ENCODE assay signal across 36 cellular contexts in genomic region chr13:35527451-35527850, GRCh38. TPM values are rescaled to one million over a fixed set of nuclear protein-coding genes. Genes with fewer than 3 reads are reported as not detected.
"Had no signal": no experiment of that assay in that cellular context is flagged by ENCODE, and none has a peak within 500 bp of the region (broad histone marks: within the 10 kb centered on the region; RNA-seq: fewer than 3 reads in every experiment).

No MANE protein-coding gene starts in this region.

- DNase-seq: activated B cell treated with CpG ODN at 0.5 μM for 24 hours; activated CD4-positive, alpha-beta memory T cell treated with anti-CD3 and anti-CD28 coated beads for 36 hours; activated CD4-positive, alpha-beta T cell treated with anti-CD3 and anti-CD28 coated beads for 36 hours; activated CD4-positive, alpha-beta T cell treated with anti-CD3 and anti-CD28 coated beads, Interleukin-2, amount 10 ng/mL, durations not matched to agents 24 days and 14 days; activated CD4-positive, CD25-positive, alpha-beta regulatory T cell treated with anti-CD3 and anti-CD28 coated beads, Interleukin-2, amount 50 U/mL, for 72 hours; activated CD8-positive, alpha-beta memory T cell treated with anti-CD3 and anti-CD28 coated beads, Interleukin-2, amount 10 ng/mL, durations not matched to agents 7 days and 5 days; activated CD8-positive, alpha-beta memory T cell treated with anti-CD3 and anti-CD28 coated beads, Interleukin-2, amount 50 U/mL, for 4 hours; activated CD8-positive, alpha-beta T cell treated with anti-CD3 and anti-CD28 coated beads, Interleukin-2, amount 10 ng/mL, durations not matched to agents 7 days and 5 days; activated gamma-delta T cell; activated naive CD4-positive, alpha-beta T cell; activated naive CD4-positive, alpha-beta T cell treated with anti-CD3 and anti-CD28 coated beads, Interleukin-2, amount 50 U/mL, for 16 hours; activated T-cell treated with anti-CD3 and anti-CD28 coated beads, Interleukin-2, amount 50 U/mL, for 1 hour; activated T-cell treated with anti-CD3 and anti-CD28 coated beads, Interleukin-2, amount 50 U/mL, for 48 hours; amniotic stem cell; anterior cingulate cortex; body of pancreas; caudate nucleus; cortex of kidney; dermis blood vessel endothelial cell; effector CD4-positive, alpha-beta T cell; effector memory CD8-positive, alpha-beta T cell; esophagus squamous epithelium; foreskin melanocyte; heart right ventricle; T-helper 1 cell; T-helper 17 cell; T1000; WERI-Rb-1 had no signal

- ATAC-seq: activated CD4-positive, alpha-beta T cell treated with anti-CD3 and anti-CD28 coated beads for 36 hours; activated CD8-positive, alpha-beta memory T cell treated with anti-CD3 and anti-CD28 coated beads, Interleukin-2, amount 10 ng/mL, durations not matched to agents 7 days and 5 days; activated CD8-positive, alpha-beta T cell treated with anti-CD3 and anti-CD28 coated beads, Interleukin-2, amount 10 ng/mL, durations not matched to agents 7 days and 5 days; body of pancreas; effector memory CD8-positive, alpha-beta T cell; gastroesophageal sphincter; T-helper 17 cell had no signal

- H3K27ac Mint-ChIP-seq: activated B cell treated with CpG ODN at 0.5 μM for 24 hours; activated CD4-positive, alpha-beta memory T cell treated with anti-CD3 and anti-CD28 coated beads for 36 hours; activated CD4-positive, alpha-beta T cell treated with anti-CD3 and anti-CD28 coated beads for 36 hours; activated CD4-positive, alpha-beta T cell treated with anti-CD3 and anti-CD28 coated beads, Interleukin-2, amount 10 ng/mL, durations not matched to agents 24 days and 14 days; activated CD8-positive, alpha-beta memory T cell treated with anti-CD3 and anti-CD28 coated beads, Interleukin-2, amount 10 ng/mL, durations not matched to agents 7 days and 5 days; activated CD8-positive, alpha-beta T cell treated with anti-CD3 and anti-CD28 coated beads, Interleukin-2, amount 10 ng/mL, durations not matched to agents 7 days and 5 days; activated naive CD8-positive, alpha-beta T cell; activated T-helper 1 cell treated with anti-CD3 and anti-CD28 coated beads, Interleukin-12 subunit alpha, Interleukin-12 subunit beta, Interleukin-2, Interleukin-4 antibody, amounts not matched to agents 30 ng/mL and 10 ng/mL and 1 ng/mL, durations not matched to agents 14 hours and 24 hours and 36 hours; effector memory CD8-positive, alpha-beta T cell; T-helper 17 cell; T-helper 2 cell treated with Interferon-gamma antibody and Interleukin-4, amounts not matched to agents 5 μg/mL and 100 μg/mL, for 36 hours had no signal

- H3K9me3 ChIP-seq: body of pancreas, esophagus squamous epithelium, gastroesophageal sphincter, heart right ventricle had no signal

- H3K4me3 ChIP-seq: body of pancreas, esophagus squamous epithelium, gastroesophageal sphincter, heart right ventricle had no signal

- H3K4me3 Mint-ChIP-seq: activated B cell treated with CpG ODN at 0.5 μM for 24 hours; activated CD4-positive, alpha-beta memory T cell treated with anti-CD3 and anti-CD28 coated beads for 36 hours; activated CD4-positive, alpha-beta T cell treated with anti-CD3 and anti-CD28 coated beads for 36 hours; activated CD4-positive, alpha-beta T cell treated with anti-CD3 and anti-CD28 coated beads, Interleukin-2, amount 10 ng/mL, durations not matched to agents 24 days and 14 days; activated CD8-positive, alpha-beta memory T cell treated with anti-CD3 and anti-CD28 coated beads, Interleukin-2, amount 10 ng/mL, durations not matched to agents 7 days and 5 days; activated CD8-positive, alpha-beta T cell treated with anti-CD3 and anti-CD28 coated beads, Interleukin-2, amount 10 ng/mL, durations not matched to agents 7 days and 5 days; activated naive CD8-positive, alpha-beta T cell; activated T-helper 1 cell treated with anti-CD3 and anti-CD28 coated beads, Interleukin-12 subunit alpha, Interleukin-12 subunit beta, Interleukin-2, Interleukin-4 antibody, amounts not matched to agents 30 ng/mL and 10 ng/mL and 1 ng/mL, durations not matched to agents 14 hours and 24 hours and 36 hours; effector memory CD8-positive, alpha-beta T cell; T-helper 17 cell; T-helper 2 cell treated with Interferon-gamma antibody and Interleukin-4, amounts not matched to agents 5 μg/mL and 100 μg/mL, for 36 hours had no signal

- H3K4me1 Mint-ChIP-seq: activated B cell treated with CpG ODN at 0.5 μM for 24 hours; activated CD4-positive, alpha-beta T cell treated with anti-CD3 and anti-CD28 coated beads for 36 hours; activated CD4-positive, alpha-beta T cell treated with anti-CD3 and anti-CD28 coated beads, Interleukin-2, amount 10 ng/mL, durations not matched to agents 24 days and 14 days; activated CD8-positive, alpha-beta memory T cell treated with anti-CD3 and anti-CD28 coated beads, Interleukin-2, amount 10 ng/mL, durations not matched to agents 7 days and 5 days; T-helper 17 cell had no signal

- H3K36me3 Mint-ChIP-seq: activated CD4-positive, alpha-beta memory T cell treated with anti-CD3 and anti-CD28 coated beads for 36 hours; activated CD8-positive, alpha-beta memory T cell treated with anti-CD3 and anti-CD28 coated beads, Interleukin-2, amount 10 ng/mL, durations not matched to agents 7 days and 5 days had no signal

- H3K4me1 ChIP-seq: body of pancreas, esophagus squamous epithelium had no signal

- H3K36me3 ChIP-seq: esophagus squamous epithelium, gastroesophageal sphincter, heart right ventricle, WERI-Rb-1 had no signal

- H3K27ac ChIP-seq: body of pancreas, epithelial cell of prostate, esophagus squamous epithelium, gastroesophageal sphincter, heart right ventricle, WERI-Rb-1 had no signal

- H3K27me3 ChIP-seq: body of pancreas, esophagus squamous epithelium, gastroesophageal sphincter, heart right ventricle had no signal

- H3K9me3 Mint-ChIP-seq: activated B cell treated with CpG ODN at 0.5 μM for 24 hours; activated CD4-positive, alpha-beta memory T cell treated with anti-CD3 and anti-CD28 coated beads for 36 hours; activated CD4-positive, alpha-beta T cell treated with anti-CD3 and anti-CD28 coated beads, Interleukin-2, amount 10 ng/mL, durations not matched to agents 24 days and 14 days; activated T-helper 1 cell treated with anti-CD3 and anti-CD28 coated beads, Interleukin-12 subunit alpha, Interleukin-12 subunit beta, Interleukin-2, Interleukin-4 antibody, amounts not matched to agents 30 ng/mL and 10 ng/mL and 1 ng/mL, durations not matched to agents 14 hours and 24 hours and 36 hours; effector memory CD8-positive, alpha-beta T cell; T-helper 2 cell treated with Interferon-gamma antibody and Interleukin-4, amounts not matched to agents 5 μg/mL and 100 μg/mL, for 36 hours had no signal

- FAIRE-seq: colon had no signal

- H3K27me3 Mint-ChIP-seq: activated B cell treated with CpG ODN at 0.5 μM for 24 hours; activated CD4-positive, alpha-beta memory T cell treated with anti-CD3 and anti-CD28 coated beads for 36 hours; activated CD4-positive, alpha-beta T cell treated with anti-CD3 and anti-CD28 coated beads for 36 hours; activated CD4-positive, alpha-beta T cell treated with anti-CD3 and anti-CD28 coated beads, Interleukin-2, amount 10 ng/mL, durations not matched to agents 24 days and 14 days; activated CD8-positive, alpha-beta memory T cell treated with anti-CD3 and anti-CD28 coated beads, Interleukin-2, amount 10 ng/mL, durations not matched to agents 7 days and 5 days; activated naive CD8-positive, alpha-beta T cell; effector memory CD8-positive, alpha-beta T cell; T-helper 17 cell had no signal

RNA-seq across cellular contexts. Expression of gene MAB21L1, which starts 51.0 kb away (rescaled TPM):
- total RNA-seq: activated B cell treated with CpG ODN at 0.5 μM for 24 hours; activated CD4-positive, alpha-beta memory T cell treated with anti-CD3 and anti-CD28 coated beads for 36 hours; activated CD4-positive, alpha-beta T cell treated with anti-CD3 and anti-CD28 coated beads for 36 hours; activated CD4-positive, alpha-beta T cell treated with anti-CD3 and anti-CD28 coated beads, Interleukin-2, amount 10 ng/mL, durations not matched to agents 24 days and 14 days; activated CD8-positive, alpha-beta memory T cell treated with anti-CD3 and anti-CD28 coated beads for 36 hours; activated CD8-positive, alpha-beta memory T cell treated with anti-CD3 and anti-CD28 coated beads, Interleukin-2, amount 10 ng/mL, durations not matched to agents 7 days and 5 days; activated CD8-positive, alpha-beta T cell treated with anti-CD3 and anti-CD28 coated beads, Interleukin-2, amount 10 ng/mL, durations not matched to agents 7 days and 5 days; activated T-helper 1 cell treated with anti-CD3 and anti-CD28 coated beads, Interleukin-12 subunit alpha, Interleukin-12 subunit beta, Interleukin-2, Interleukin-4 antibody, amounts not matched to agents 30 ng/mL and 10 ng/mL and 1 ng/mL, durations not matched to agents 14 hours and 24 hours and 36 hours; glomerular endothelial cell; T-helper 17 cell had no signal
